28 cellular contexts compared by ENCODE assay signal in genomic region chrX:46244451-46244850, GRCh38.
"Had no signal": no experiment of that assay in that cellular context is flagged by ENCODE, and none has a peak within 500 bp of the region (broad histone marks: within the 10 kb centered on the region; RNA-seq: fewer than 3 reads in every experiment).

No MANE protein-coding gene starts in this region.

- H3K27me3 Mint-ChIP-seq: activated B cell treated with CpG ODN at 0.5 μM for 24 hours; activated CD4-positive, alpha-beta T cell treated with anti-CD3 and anti-CD28 coated beads, Interleukin-2, amount 10 ng/mL, durations not matched to agents 24 days and 14 days; activated CD8-positive, alpha-beta memory T cell treated with anti-CD3 and anti-CD28 coated beads, Interleukin-2, amount 10 ng/mL, durations not matched to agents 7 days and 5 days; brain had no signal

- H3K4me3 Mint-ChIP-seq: activated B cell treated with CpG ODN at 0.5 μM for 24 hours; activated CD4-positive, alpha-beta T cell treated with anti-CD3 and anti-CD28 coated beads, Interleukin-2, amount 10 ng/mL, durations not matched to agents 24 days and 14 days; activated CD8-positive, alpha-beta memory T cell treated with anti-CD3 and anti-CD28 coated beads, Interleukin-2, amount 10 ng/mL, durations not matched to agents 7 days and 5 days; activated T-cell treated with anti-CD3 and anti-CD28 coated beads, Interleukin-2, amount 50 U/mL, for 4 hours; brain; T-cell had no signal

- DNase-seq: activated B cell treated with CpG ODN at 0.5 μM for 24 hours; activated CD4-positive, alpha-beta T cell treated with anti-CD3 and anti-CD28 coated beads for 1 hour; activated CD4-positive, alpha-beta T cell treated with anti-CD3 and anti-CD28 coated beads, Interleukin-2, amount 10 ng/mL, durations not matched to agents 24 days and 14 days; activated CD4-positive, alpha-beta T cell treated with anti-CD3 and anti-CD28 coated beads, Interleukin-2, amount 50 U/mL, for 48 hours; activated CD8-positive, alpha-beta memory T cell treated with anti-CD3 and anti-CD28 coated beads, Interleukin-2, amount 10 ng/mL, durations not matched to agents 7 days and 5 days; activated effector memory CD4-positive, alpha-beta T cell treated with anti-CD3 and anti-CD28 coated beads, Interleukin-2, amount 50 U/mL, for 16 hours; activated naive CD4-positive, alpha-beta T cell treated with Interleukin-2 at 50 U/mL for 16 hours; activated T-cell treated with anti-CD3 and anti-CD28 coated beads, Interleukin-2, amount 50 U/mL, for 4 hours; cerebellar nuclear complex; MM.1S; NCI-H1105; NCI-H1436; NCI-H1694 treated with DMSO at 0.1 percent for 48 hours; NCI-H2029 treated with DMSO at 0.1 percent for 48 hours; NCI-H345; NCI-H510A; NCI-H526 treated with DMSO at 0.1 percent for 48 hours; NCI-H82; RPMI8226; T-cell; T-helper 2 cell; T1000 had no signal

- H3K27ac Mint-ChIP-seq: activated B cell treated with CpG ODN at 0.5 μM for 24 hours; activated CD4-positive, alpha-beta T cell treated with anti-CD3 and anti-CD28 coated beads, Interleukin-2, amount 10 ng/mL, durations not matched to agents 24 days and 14 days; activated CD8-positive, alpha-beta memory T cell treated with anti-CD3 and anti-CD28 coated beads, Interleukin-2, amount 10 ng/mL, durations not matched to agents 7 days and 5 days; activated naive CD4-positive, alpha-beta T cell treated with anti-CD3 and anti-CD28 coated beads, Interleukin-2, amount 50 U/mL, for 72 hours; brain; T-cell had no signal

- H3K36me3 ChIP-seq: cardiac muscle cell had no signal

- FAIRE-seq: TTC549 had no signal

- H3K4me3 ChIP-seq: cardiac muscle cell, SK-N-MC had no signal

- ATAC-seq: activated CD8-positive, alpha-beta memory T cell treated with anti-CD3 and anti-CD28 coated beads, Interleukin-2, amount 10 ng/mL, durations not matched to agents 7 days and 5 days; activated naive CD4-positive, alpha-beta T cell treated with anti-CD3 and anti-CD28 coated beads, Interleukin-2, amount 50 U/mL, for 72 hours; activated T-cell treated with anti-CD3 and anti-CD28 coated beads, Interleukin-2, amount 50 U/mL, for 4 hours; Right ventricle myocardium inferior; T-cell had no signal

- H3K4me1 Mint-ChIP-seq: activated B cell treated with CpG ODN at 0.5 μM for 24 hours; activated CD4-positive, alpha-beta T cell treated with anti-CD3 and anti-CD28 coated beads, Interleukin-2, amount 10 ng/mL, durations not matched to agents 24 days and 14 days; activated CD8-positive, alpha-beta memory T cell treated with anti-CD3 and anti-CD28 coated beads, Interleukin-2, amount 10 ng/mL, durations not matched to agents 7 days and 5 days; brain; T-cell had no signal

- H3K27me3 ChIP-seq: cardiac muscle cell had no signal

- H3K9me3 Mint-ChIP-seq: activated B cell treated with CpG ODN at 0.5 μM for 24 hours; activated CD4-positive, alpha-beta T cell treated with anti-CD3 and anti-CD28 coated beads, Interleukin-2, amount 10 ng/mL, durations not matched to agents 24 days and 14 days; activated T-cell treated with anti-CD3 and anti-CD28 coated beads, Interleukin-2, amount 50 U/mL, for 4 hours; T-cell had no signal

- H3K36me3 Mint-ChIP-seq: activated CD8-positive, alpha-beta memory T cell treated with anti-CD3 and anti-CD28 coated beads, Interleukin-2, amount 10 ng/mL, durations not matched to agents 7 days and 5 days; activated naive CD4-positive, alpha-beta T cell treated with anti-CD3 and anti-CD28 coated beads, Interleukin-2, amount 50 U/mL, for 72 hours; brain; T-cell had no signal
